Comparison of ENCODE assay signal across 27 cellular contexts in the genomic region with DNA sequence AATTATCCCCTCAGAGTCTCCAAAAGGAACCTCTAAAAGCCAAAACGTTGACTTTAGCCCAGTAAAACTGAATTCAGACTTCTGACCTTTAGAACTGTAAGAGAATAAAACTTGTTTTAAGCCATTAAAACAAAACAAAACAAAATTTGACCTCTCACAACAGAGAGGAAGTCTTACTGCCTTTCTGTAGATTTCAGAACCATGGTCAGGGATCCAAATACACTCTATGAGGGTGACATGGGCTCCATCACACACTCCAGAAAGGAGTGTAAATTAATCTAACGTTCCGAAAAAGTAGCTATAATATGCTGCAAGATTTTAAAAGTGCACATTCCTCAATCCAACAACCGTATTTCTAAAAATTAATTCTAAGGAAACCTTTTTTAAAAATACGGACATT. TPM values are rescaled to one million over a fixed set of nuclear protein-coding genes. Genes with fewer than 3 reads are reported as not detected.
DNase-seq lines count a peak whose midpoint lies in the region; ATAC-seq, FAIRE-seq and TF ChIP-seq lines count a peak whose summit lies in the region.
"Had no signal": no experiment of that assay in that cellular context is flagged by ENCODE, and none has a peak within 500 bp of the region (broad histone marks: within the 10 kb centered on the region; RNA-seq: fewer than 3 reads in every experiment).

No MANE protein-coding gene starts in this region.

- no peak for TF ChIP-seq RAD21 in HepG2 (CRISPR knock-in tag; IDR thresholded peaks at IDR 0.05)
- TF ChIP-seq RAD21 in H1 (IDR thresholded peaks at IDR 0.05 in 1 of 2, conservative IDR thresholded peaks at IDR 0.05 in 1 of 2; ENCODE audit: low read depth in 2 of 2, low read length in 2 of 2), result no peak

- H2AK5ac ChIP-seq in H1 (ENCODE audit: low read depth, low read length), result no peak overlapping the region

- no peak overlapping the region for H4K5ac ChIP-seq in H1 (ENCODE audit: insufficient read length, low read depth, low read length)

- H3K4me3 ChIP-seq in HepG2 (replicated peaks in 1 of 3; ENCODE audit: insufficient read depth in 1 of 3, low read depth in 2 of 3, low read length in 3 of 3) (no peak overlapping the region), right lobe of liver (no peak overlapping the region), H1 (ENCODE audit: extremely low read depth in 1 of 4, insufficient read depth in 2 of 4, low read depth in 3 of 4, low read length in 4 of 4) (no peak overlapping the region), upper lobe of right lung (no peak overlapping the region)
- H3K4me3 ChIP-seq: BLaER1 had no signal

- H3K36me3 Mint-ChIP-seq in activated T-cell treated with anti-CD3 and anti-CD28 coated beads, Interleukin-2, amount 50 U/mL, for 72 hours (ENCODE audit: insufficient read depth in 2 of 2), result peaks cover 0 to 2% of the 10 kb centered on the region in 2 donors

- H3K23ac ChIP-seq in H1 (ENCODE audit: insufficient read length), result no peak overlapping the region

- H3K4me2 ChIP-seq in HepG2 (ENCODE audit: low read depth, low read length) (no peak overlapping the region), H1 (ENCODE audit: insufficient read depth in 1 of 2, low read depth in 2 of 2, low read length in 2 of 2) (no peak overlapping the region)
- H3K4me2 ChIP-seq: BLaER1 had no signal

- FAIRE-seq in HepG2 (lab: Jason Lieb, UNC), result no peak
- FAIRE-seq in H1 (lab: Jason Lieb, UNC), result peak; percentile 24
- FAIRE-seq: D721Med, H54 had no signal

- H3K23me2 ChIP-seq in H1 (ENCODE audit: low read depth, low read length), result no peaks in the 10 kb centered on the region

- no peak overlapping the region for H3K4ac ChIP-seq in H1 (replicated peaks; ENCODE audit: insufficient read length, low read depth, low read length)

- CTCF ChIA-PET in HepG2 (lab: Yijun Ruan, JAX; ENCODE audit: low intra/inter-chr PET ratio, low total read pairs), result no interaction called here
- CTCF ChIA-PET in H1 (lab: Charles Lee; ENCODE audit: partially characterized antibody), result interaction anchor here (1.5 to 1.8 kb wide), 2 partner anchors 8 to 110 kb away, joined by 4 read pairs; no protein-coding TSS in a partner anchor

- no peaks in the 10 kb centered on the region for H3K4me1 Mint-ChIP-seq in activated T-cell treated with anti-CD3 and anti-CD28 coated beads, Interleukin-2, amount 50 U/mL, for 72 hours (ENCODE audit: low read depth)

- H3K18ac ChIP-seq in H1 (ENCODE audit: extremely low read depth, low read length), result no peak overlapping the region

- TF ChIP-seq EP300 in HepG2 (IDR thresholded peaks at IDR 0.05; ENCODE audit: low read depth in 2 of 2, low read length in 2 of 2) (no peak), HepG2 (CRISPR knock-in tag; IDR thresholded peaks at IDR 0.05; ENCODE audit: borderline replicate concordance) (no peak), H1 (IDR thresholded peaks at IDR 0.05; ENCODE audit: borderline replicate concordance in 1 of 2, low read depth in 2 of 2, low read length in 2 of 2) (no peak)

- no peak for DNase-seq in HepG2 (ENCODE audit: low spot score)
- no peak for DNase-seq in right lobe of liver
- DNase-seq in astrocyte of the hippocampus (ENCODE audit: low read depth, low spot score), result peak; percentile 23
- DNase-seq in H1 (ENCODE audit: low read depth in 1 of 2, low spot score in 2 of 2), result no peak
- DNase-seq in SKM-1 treated with dmso at 0.1 percent for 144 hours (lab: John Stamatoyannopoulos, UW; ENCODE audit: unreplicated experiment), result no peak
- no peak for DNase-seq in activated T-cell treated with anti-CD3 and anti-CD28 coated beads, Interleukin-2, amount 50 U/mL, for 72 hours
- no peak for DNase-seq in upper lobe of right lung
- DNase-seq: CD4-positive, alpha-beta T cell; KBM-7; MV-4-11; NCI-H1105; NCI-H146; NCI-H2029 treated with DMSO at 0.1 percent for 48 hours; NCI-H2227 treated with DMSO at 0.1 percent for 48 hours; NCI-H510A; NCI-H69; SHP77 treated with DMSO at 0.1 percent for 48 hours had no signal

- H2BK12ac ChIP-seq in H1 (ENCODE audit: low read depth, low read length), result no peak overlapping the region

- H3K79me2 ChIP-seq in HepG2 (ENCODE audit: insufficient read depth, low read length), result no peaks in the 10 kb centered on the region
- H3K79me2 ChIP-seq in H1 (ENCODE audit: control insufficient read depth in 1 of 2, insufficient read depth in 2 of 2, low read length in 2 of 2), result no peaks in the 10 kb centered on the region

- H2BK20ac ChIP-seq in H1 (ENCODE audit: low read length), result no peak overlapping the region

- no peak for TF ChIP-seq POLR2A in HepG2 (IDR thresholded peaks at IDR 0.05; ENCODE audit: insufficient read depth in 1 of 2, low read depth in 2 of 2, low read length in 2 of 2)
- no peak for TF ChIP-seq POLR2A in right lobe of liver (IDR thresholded peaks at IDR 0.05)
- no peak for TF ChIP-seq POLR2A in H1 (IDR thresholded peaks at IDR 0.05; ENCODE audit: control extremely low read depth in 1 of 2, low read depth in 2 of 2, low read length in 2 of 2)

- ATAC-seq in HepG2 (no peak), right lobe of liver (no peak), upper lobe of right lung (no peak)
- ATAC-seq in activated T-cell treated with anti-CD3 and anti-CD28 coated beads, Interleukin-2, amount 50 U/mL, for 72 hours (replicated peaks in 1 of 2), result no peak
- ATAC-seq: Panc1 had no signal

- H2BK5ac ChIP-seq in H1 (ENCODE audit: low read depth, low read length), result no peak overlapping the region

- H3K27ac ChIP-seq in HepG2 (ENCODE audit: extremely low read length, insufficient read depth, low read length), result no peak overlapping the region
- no peak overlapping the region for H3K27ac ChIP-seq in right lobe of liver
- no peak overlapping the region for H3K27ac ChIP-seq in H1 (ENCODE audit: low read depth, low read length)
- no peak overlapping the region for H3K27ac ChIP-seq in upper lobe of right lung
- H3K27ac ChIP-seq: BLaER1, RWPE1 had no signal

- no peaks in the 10 kb centered on the region for H3K79me1 ChIP-seq in H1 (ENCODE audit: low read depth, low read length)

- H3K9me3 ChIP-seq in HepG2 (ENCODE audit: low read length), result no peaks in the 10 kb centered on the region
- no peaks in the 10 kb centered on the region for H3K9me3 ChIP-seq in right lobe of liver
- peaks cover 0 to 3% of the 10 kb centered on the region in 2 experiments; a peak in 1 of 4 replicates for H3K9me3 ChIP-seq in H1 (ENCODE audit: insufficient read depth in 2 of 2, low read depth in 1 of 2, low read length in 1 of 2)
- no peaks in the 10 kb centered on the region for H3K9me3 ChIP-seq in upper lobe of right lung
- H3K9me3 ChIP-seq: BLaER1 had no signal

- H4K91ac ChIP-seq in H1 (replicated peaks; ENCODE audit: insufficient read length, low read length), result no peak overlapping the region

- in situ Hi-C loops in HepG2 (cut with HindIII; ENCODE audit: extremely low pct_ligation_motif_present, low pct_unique_long_range_greater_than_20kb), result no loop called here

- H2BK15ac ChIP-seq in H1 (ENCODE audit: low read length), result no peak overlapping the region

- no peak overlapping the region for H3K56ac ChIP-seq in H1 (replicated peaks; ENCODE audit: insufficient read length, low read depth, low read length)

- TF ChIP-seq CTCF in HepG2 (CRISPR knock-in tag; IDR thresholded peaks at IDR 0.05) (no peak), right lobe of liver (IDR thresholded peaks at IDR 0.05) (no peak), H1 (IDR thresholded peaks at IDR 0.05; ENCODE audit: control extremely low read depth in 1 of 3, insufficient read depth in 1 of 3, low read depth in 1 of 3, low read length in 3 of 3) (no peak), upper lobe of right lung (IDR thresholded peaks at IDR 0.05) (no peak)

- no peak overlapping the region for H3K4me3 Mint-ChIP-seq in activated T-cell treated with anti-CD3 and anti-CD28 coated beads, Interleukin-2, amount 50 U/mL, for 72 hours
- H3K4me3 Mint-ChIP-seq: CD4-positive, alpha-beta T cell had no signal

- POLR2A ChIA-PET in HepG2 (lab: Yijun Ruan, JAX) (no interaction called here), H1 (lab: Charles Lee; ENCODE audit: partially characterized antibody) (interaction anchor here (0.6 to 1.2 kb wide), 2 partner anchors 8 to 128 kb away, joined by 3 read pairs; partner anchors contain the start of gene EIF1B)

- H3K9me3 Mint-ChIP-seq in activated T-cell treated with anti-CD3 and anti-CD28 coated beads, Interleukin-2, amount 50 U/mL, for 72 hours, result peaks cover 0 to 4% of the 10 kb centered on the region in 2 donors
- H3K9me3 Mint-ChIP-seq: CD4-positive, alpha-beta T cell had no signal

- H3K9ac ChIP-seq in HepG2 (ENCODE audit: insufficient read depth, low read depth, low read length) (no peak overlapping the region), H1 (replicated peaks in 1 of 4; ENCODE audit: extremely low read depth in 1 of 4, low read depth in 3 of 4, low read length in 3 of 4) (no peak overlapping the region)
- H3K9ac ChIP-seq: BLaER1 had no signal

- no peak overlapping the region for H4K8ac ChIP-seq in H1 (ENCODE audit: extremely low read depth, insufficient read depth, low read length)

- H2BK120ac ChIP-seq in H1 (replicated peaks; ENCODE audit: low read depth, low read length), result no peak overlapping the region

- no peak overlapping the region for H3K27ac Mint-ChIP-seq in activated T-cell treated with anti-CD3 and anti-CD28 coated beads, Interleukin-2, amount 50 U/mL, for 72 hours
- H3K27ac Mint-ChIP-seq: CD4-positive, alpha-beta T cell had no signal

- H4K20me1 ChIP-seq in HepG2 (ENCODE audit: insufficient read depth, low read length) (no peaks in the 10 kb centered on the region), H1 (replicated peaks in 1 of 2; ENCODE audit: control insufficient read depth in 1 of 2, insufficient read depth in 2 of 2, low read length in 2 of 2) (no peaks in the 10 kb centered on the region)
- H4K20me1 ChIP-seq: BLaER1 had no signal

- H3K27me3 ChIP-seq in HepG2 (ENCODE audit: control insufficient read depth in 1 of 2, insufficient read depth in 2 of 2, low read length in 2 of 2) (no peaks in the 10 kb centered on the region), right lobe of liver (no peaks in the 10 kb centered on the region), H1 (replicated peaks in 1 of 4; ENCODE audit: control insufficient read depth in 3 of 4, extremely low read depth in 1 of 4, insufficient read depth in 3 of 4, low read length in 3 of 4) (no peaks in the 10 kb centered on the region), upper lobe of right lung (no peaks in the 10 kb centered on the region)
- H3K27me3 ChIP-seq: BLaER1 had no signal

- no TSS peak for BruUV-seq in HepG2 (replicated peaks; lab: Mats Ljungman, UMichigan)

- H3K27me3 Mint-ChIP-seq in activated T-cell treated with anti-CD3 and anti-CD28 coated beads, Interleukin-2, amount 50 U/mL, for 72 hours (ENCODE audit: low read depth), result no peaks in the 10 kb centered on the region
- H3K27me3 Mint-ChIP-seq: CD4-positive, alpha-beta T cell had no signal

- H3K36me3 ChIP-seq in HepG2 (replicated peaks in 1 of 2; ENCODE audit: control insufficient read depth in 1 of 2, insufficient read depth in 2 of 2, low read length in 2 of 2) (no peaks in the 10 kb centered on the region), right lobe of liver (no peaks in the 10 kb centered on the region), H1 (ENCODE audit: control insufficient read depth in 2 of 4, insufficient read depth in 4 of 4, low read length in 3 of 4) (no peaks in the 10 kb centered on the region), upper lobe of right lung (no peaks in the 10 kb centered on the region)
- H3K36me3 ChIP-seq: BLaER1 had no signal

- H3K14ac ChIP-seq in H1 (ENCODE audit: insufficient read length), result no peak overlapping the region

- WGBS in HepG2 (ENCODE audit: low lambda C conversion rate), result 64% methylated on average over 5 of the region's 5 CpGs
- 78% methylated on average over 5 of the region's 5 CpGs for WGBS in right lobe of liver (ENCODE audit: insufficient coverage, low coverage, low lambda C conversion rate, missing lambda C conversion rate)
- WGBS in H1 (ENCODE audit: extremely low coverage in 1 of 2, insufficient coverage in 1 of 2, insufficient read length in 1 of 2, insufficient replicate concordance in 2 of 2, low coverage in 1 of 2, low lambda C conversion rate in 2 of 2, missing lambda C conversion rate in 1 of 2), 2 experiments, result 82% methylated on average over 5 of the region's 5 CpGs; no CpG with 5 or more reads in 1 of the 2 experiments

- intact Hi-C loops in HepG2 (cut with micrococcal nuclease; ENCODE audit: unreplicated experiment), result no loop called here
- intact Hi-C loops in right lobe of liver (cut with DNase I), result no loop called here
- intact Hi-C loops in upper lobe of right lung (cut with DNase I), result no loop called here

- no peaks in the 10 kb centered on the region for H3K4me1 ChIP-seq in HepG2 (ENCODE audit: insufficient read depth, low read length)
- H3K4me1 ChIP-seq in right lobe of liver, result no peaks in the 10 kb centered on the region
- H3K4me1 ChIP-seq in H1 (replicated peaks in 1 of 4; ENCODE audit: control insufficient read depth in 3 of 4, insufficient read depth in 4 of 4, low read length in 3 of 4), result no peaks in the 10 kb centered on the region
- H3K4me1 ChIP-seq in upper lobe of right lung, result no peaks in the 10 kb centered on the region
- H3K4me1 ChIP-seq: BLaER1 had no signal

- H2AFZ ChIP-seq in HepG2 (ENCODE audit: low read length) (no peak overlapping the region), H1 (ENCODE audit: low read length) (no peak overlapping the region)

RNA-seq across cellular contexts. Expression of gene RPL14, which starts 19.2 kb away (rescaled TPM):
- 1,291 and 1,534 TPM in 2 replicates for total RNA-seq in HepG2 (2016; rRNA removed; fragmentation: Illumina TruSeq; extraction: Trizol)
- total RNA-seq in HepG2 (2016; cell fraction: cytosol; rRNA removed; fragmentation: Illumina TruSeq; extraction: Trizol; ENCODE audit: low read depth), result 1,420 and 1,565 TPM in 2 replicates
- 1,291 and 1,624 TPM in 2 replicates for total RNA-seq in HepG2 (2016; cell fraction: insoluble cytoplasmic fraction; rRNA removed; fragmentation: Illumina TruSeq; extraction: Trizol)
- total RNA-seq in HepG2 (2016; cell fraction: membrane; rRNA removed; fragmentation: Illumina TruSeq; extraction: Trizol), result 2,440 and 2,539 TPM in 2 replicates
- 404 and 486 TPM in 2 replicates for total RNA-seq in HepG2 (2016; cell fraction: nucleus; rRNA removed; fragmentation: Illumina TruSeq; extraction: Trizol)
- 502 and 554 TPM in 2 replicates for polyA plus RNA-seq in HepG2 (2011; rRNA removed)
- polyA plus RNA-seq in HepG2 (2011; cell fraction: cytosol; rRNA removed), result 480 and 499 TPM in 2 replicates
- polyA plus RNA-seq in HepG2 (2011; cell fraction: nucleus; rRNA removed), result 133 TPM in 2 replicates
- 2,003 and 2,065 TPM in 2 replicates for polyA plus RNA-seq in HepG2 (2012)
- 2,396 and 2,553 TPM in 2 replicates for polyA plus RNA-seq in HepG2 (2016; cell fraction: cytosol; fragmentation: Illumina TruSeq; extraction: Trizol; ENCODE audit: low read depth)
- polyA plus RNA-seq in HepG2 (2016; cell fraction: insoluble cytoplasmic fraction; fragmentation: Illumina TruSeq; extraction: Trizol; ENCODE audit: low read depth), result 1,996 and 2,029 TPM in 2 replicates
- 3,179 and 3,263 TPM in 2 replicates for polyA plus RNA-seq in HepG2 (2016; cell fraction: membrane; fragmentation: Illumina TruSeq; extraction: Trizol; ENCODE audit: low read depth)
- polyA plus RNA-seq in HepG2 (2016; cell fraction: nucleus; fragmentation: Illumina TruSeq; extraction: Trizol; ENCODE audit: insufficient read depth, low read depth), result 859 TPM in 2 replicates
- polyA minus RNA-seq in HepG2 (2011; rRNA and poly(A)+ RNA removed; ENCODE audit: low replicate concordance), result 440 and 569 TPM in 2 replicates
- 617 and 745 TPM in 2 replicates for polyA minus RNA-seq in HepG2 (2011; cell fraction: cytosol; rRNA and poly(A)+ RNA removed)
- polyA minus RNA-seq in HepG2 (2011; cell fraction: nucleus; rRNA and poly(A)+ RNA removed), result 167 and 200 TPM in 2 replicates
- 100 to 1,000 TPM; 173 to 573 (median 551) TPM for total RNA-seq in right lobe of liver
- total RNA-seq in H1 (2021; fragmentation: NEBNext Ultra II Directional; extraction: Animal tissue kit (Norgen Biotek cat#: 25700)), result 2,341 and 2,363 TPM in 2 replicates
- 201 and 1,192 TPM in 2 replicates for polyA plus RNA-seq in H1 (2011; rRNA removed)
- 488 TPM for polyA plus RNA-seq in H1 (2011; cell fraction: cytosol; rRNA removed)
- 388 TPM for polyA plus RNA-seq in H1 (2011; cell fraction: nucleus; rRNA removed)
- polyA plus RNA-seq in H1 (2012, experiment 1 of 2), result 1,251 to 1,928 TPM (median 1,513 TPM) in 4 replicates
- 434 TPM for polyA plus RNA-seq in H1 (2012, experiment 2 of 2)
- polyA plus RNA-seq in H1 (2013, experiment 1 of 2), result 1,499 TPM
- 1,447 TPM for polyA plus RNA-seq in H1 (2013, experiment 2 of 2)
- polyA minus RNA-seq in H1 (2011; rRNA and poly(A)+ RNA removed), result 455 and 547 TPM in 2 replicates
- 929 TPM for polyA minus RNA-seq in H1 (2011; cell fraction: cytosol; rRNA and poly(A)+ RNA removed)
- polyA minus RNA-seq in H1 (2011; cell fraction: nucleus; rRNA and poly(A)+ RNA removed), result 302 TPM
- total RNA-seq in activated T-cell treated with anti-CD3 and anti-CD28 coated beads, Interleukin-2, amount 50 U/mL, for 72 hours, result 1,000 to 10,000 TPM; 2,782 to 3,093 TPM
- 1,554 TPM for total RNA-seq in upper lobe of right lung

RNA-seq across cellular contexts. Expression of gene ZNF619, which starts 39.0 kb away (rescaled TPM):
- total RNA-seq in HepG2 (2016; rRNA removed; fragmentation: Illumina TruSeq; extraction: Trizol) (4.9 and 5.2 TPM in 2 replicates), right lobe of liver (1 to 10 TPM; 2.0 to 5.2 (median 4.5) TPM), upper lobe of right lung (6.8 TPM)
- total RNA-seq in HepG2 (2016; cell fraction: cytosol; rRNA removed; fragmentation: Illumina TruSeq; extraction: Trizol; ENCODE audit: low read depth), result 0.40 and 0.88 TPM in 2 replicates
- 4.5 and 5.1 TPM in 2 replicates for total RNA-seq in HepG2 (2016; cell fraction: insoluble cytoplasmic fraction; rRNA removed; fragmentation: Illumina TruSeq; extraction: Trizol)
- total RNA-seq in HepG2 (2016; cell fraction: membrane; rRNA removed; fragmentation: Illumina TruSeq; extraction: Trizol), result 1.6 and 1.8 TPM in 2 replicates
- total RNA-seq in HepG2 (2016; cell fraction: nucleus; rRNA removed; fragmentation: Illumina TruSeq; extraction: Trizol), result 4.0 and 5.1 TPM in 2 replicates
- polyA plus RNA-seq in HepG2 (2011; rRNA removed) (0.83 and 1.0 TPM in 2 replicates), H1 (2011; rRNA removed) (2.2 and 2.3 TPM in 2 replicates)
- 0.83 and 0.95 TPM in 2 replicates for polyA plus RNA-seq in HepG2 (2011; cell fraction: cytosol; rRNA removed)
- polyA plus RNA-seq in HepG2 (2011; cell fraction: nucleus; rRNA removed), result 1.5 and 1.9 TPM in 2 replicates
- 0.97 and 1.1 TPM in 2 replicates for polyA plus RNA-seq in HepG2 (2012)
- 0.11 and 0.15 TPM in 2 replicates for polyA plus RNA-seq in HepG2 (2016; cell fraction: cytosol; fragmentation: Illumina TruSeq; extraction: Trizol; ENCODE audit: low read depth)
- 2.4 TPM in 2 replicates for polyA plus RNA-seq in HepG2 (2016; cell fraction: insoluble cytoplasmic fraction; fragmentation: Illumina TruSeq; extraction: Trizol; ENCODE audit: low read depth)
- 0.53 and 0.58 TPM in 2 replicates for polyA plus RNA-seq in HepG2 (2016; cell fraction: membrane; fragmentation: Illumina TruSeq; extraction: Trizol; ENCODE audit: low read depth)
- polyA plus RNA-seq in HepG2 (2016; cell fraction: nucleus; fragmentation: Illumina TruSeq; extraction: Trizol; ENCODE audit: insufficient read depth, low read depth), result 2.7 and 3.1 TPM in 2 replicates
- 4.6 and 6.5 TPM in 2 replicates for polyA minus RNA-seq in HepG2 (2011; rRNA and poly(A)+ RNA removed; ENCODE audit: low replicate concordance)
- 2.4 and 2.9 TPM in 2 replicates for polyA minus RNA-seq in HepG2 (2011; cell fraction: cytosol; rRNA and poly(A)+ RNA removed)
- 5.2 and 5.3 TPM in 2 replicates for polyA minus RNA-seq in HepG2 (2011; cell fraction: nucleus; rRNA and poly(A)+ RNA removed)
- total RNA-seq in H1 (2021; fragmentation: NEBNext Ultra II Directional; extraction: Animal tissue kit (Norgen Biotek cat#: 25700)), result 7.0 and 8.2 TPM in 2 replicates
- 2.4 TPM for polyA plus RNA-seq in H1 (2011; cell fraction: cytosol; rRNA removed)
- 2.6 TPM for polyA plus RNA-seq in H1 (2011; cell fraction: nucleus; rRNA removed)
- polyA plus RNA-seq in H1 (2012, experiment 1 of 2), result 1.6 to 2.3 TPM (median 1.9 TPM) in 4 replicates
- polyA plus RNA-seq in H1 (2012, experiment 2 of 2), result 0.39 TPM
- polyA plus RNA-seq in H1 (2013, experiment 1 of 2), result 4.3 TPM
- polyA plus RNA-seq in H1 (2013, experiment 2 of 2), result 4.5 TPM
- polyA minus RNA-seq in H1 (2011; rRNA and poly(A)+ RNA removed), result 9.5 and 10.1 TPM in 2 replicates
- polyA minus RNA-seq in H1 (2011; cell fraction: cytosol; rRNA and poly(A)+ RNA removed), result 3.4 TPM
- polyA minus RNA-seq in H1 (2011; cell fraction: nucleus; rRNA and poly(A)+ RNA removed), result 6.2 TPM
- 1 to 10 TPM; 9.6 to 9.8 TPM for total RNA-seq in activated T-cell treated with anti-CD3 and anti-CD28 coated beads, Interleukin-2, amount 50 U/mL, for 72 hours

RNA-seq across cellular contexts. Expression of gene ENTPD3, which starts 50.9 kb away (rescaled TPM):
- total RNA-seq in HepG2 (2016; rRNA removed; fragmentation: Illumina TruSeq; extraction: Trizol) (not detected in 2 replicates), right lobe of liver (not detected), upper lobe of right lung (3.7 TPM)
- not detected in 2 replicates for total RNA-seq in HepG2 (2016; cell fraction: cytosol; rRNA removed; fragmentation: Illumina TruSeq; extraction: Trizol; ENCODE audit: low read depth)
- total RNA-seq in HepG2 (2016; cell fraction: insoluble cytoplasmic fraction; rRNA removed; fragmentation: Illumina TruSeq; extraction: Trizol), result not detected in 2 replicates
- not detected in 2 replicates for total RNA-seq in HepG2 (2016; cell fraction: membrane; rRNA removed; fragmentation: Illumina TruSeq; extraction: Trizol)
- total RNA-seq in HepG2 (2016; cell fraction: nucleus; rRNA removed; fragmentation: Illumina TruSeq; extraction: Trizol), result not detected in 2 replicates
- polyA plus RNA-seq in HepG2 (2011; rRNA removed) (0.07 TPM in 1 of 2 replicates, not detected in the other), H1 (2011; rRNA removed) (0.66 and 1.0 TPM in 2 replicates)
- 0.01 TPM in 2 replicates for polyA plus RNA-seq in HepG2 (2011; cell fraction: cytosol; rRNA removed)
- not detected in 2 replicates for polyA plus RNA-seq in HepG2 (2011; cell fraction: nucleus; rRNA removed)
- polyA plus RNA-seq in HepG2 (2012), result not detected in 2 replicates
- polyA plus RNA-seq in HepG2 (2016; cell fraction: cytosol; fragmentation: Illumina TruSeq; extraction: Trizol; ENCODE audit: low read depth), result not detected in 2 replicates
- not detected in 2 replicates for polyA plus RNA-seq in HepG2 (2016; cell fraction: insoluble cytoplasmic fraction; fragmentation: Illumina TruSeq; extraction: Trizol; ENCODE audit: low read depth)
- not detected in 2 replicates for polyA plus RNA-seq in HepG2 (2016; cell fraction: membrane; fragmentation: Illumina TruSeq; extraction: Trizol; ENCODE audit: low read depth)
- not detected in 2 replicates for polyA plus RNA-seq in HepG2 (2016; cell fraction: nucleus; fragmentation: Illumina TruSeq; extraction: Trizol; ENCODE audit: insufficient read depth, low read depth)
- polyA minus RNA-seq in HepG2 (2011; rRNA and poly(A)+ RNA removed; ENCODE audit: low replicate concordance), result not detected in 2 replicates
- not detected in 2 replicates for polyA minus RNA-seq in HepG2 (2011; cell fraction: cytosol; rRNA and poly(A)+ RNA removed)
- polyA minus RNA-seq in HepG2 (2011; cell fraction: nucleus; rRNA and poly(A)+ RNA removed), result not detected in 2 replicates
- total RNA-seq in H1 (2021; fragmentation: NEBNext Ultra II Directional; extraction: Animal tissue kit (Norgen Biotek cat#: 25700)), result 0.44 and 0.60 TPM in 2 replicates
- 0.69 TPM for polyA plus RNA-seq in H1 (2011; cell fraction: cytosol; rRNA removed)
- 0.54 TPM for polyA plus RNA-seq in H1 (2011; cell fraction: nucleus; rRNA removed)
- polyA plus RNA-seq in H1 (2012, experiment 1 of 2), result 0.55 to 0.94 TPM (median 0.59 TPM) in 4 replicates
- 0.21 TPM for polyA plus RNA-seq in H1 (2012, experiment 2 of 2)
- polyA plus RNA-seq in H1 (2013, experiment 1 of 2), result 0.73 TPM
- 0.66 TPM for polyA plus RNA-seq in H1 (2013, experiment 2 of 2)
- polyA minus RNA-seq in H1 (2011; rRNA and poly(A)+ RNA removed), result 0.91 and 2.0 TPM in 2 replicates
- 0.44 TPM for polyA minus RNA-seq in H1 (2011; cell fraction: cytosol; rRNA and poly(A)+ RNA removed)
- polyA minus RNA-seq in H1 (2011; cell fraction: nucleus; rRNA and poly(A)+ RNA removed), result 0.70 TPM
- total RNA-seq in activated T-cell treated with anti-CD3 and anti-CD28 coated beads, Interleukin-2, amount 50 U/mL, for 72 hours, result not detected
- total RNA-seq: A172; CD4-positive, alpha-beta T cell; G401; HT-29; LHCN-M2 had no signal
- polyA plus RNA-seq: AG04450 had no signal
